In genomic region chr1:1960480-1961196, GRCh38 we compare ENCODE assay signal across 2 cellular contexts.
TF ChIP-seq lines count a peak whose summit lies in the region.

No MANE protein-coding gene starts in this region.

TF ChIP-seq in HCT116, 20 proteins besides CTCF, POLR2A, EP300 and RAD21 (continued from another document):
- TF ChIP-seq SIN3A (IDR thresholded peaks at IDR 0.05; ENCODE audit: low read depth): no peak
- no peak for TF ChIP-seq CEBPB (IDR thresholded peaks at IDR 0.05; ENCODE audit: low read depth)
- TF ChIP-seq ZBTB33 (IDR thresholded peaks at IDR 0.05; ENCODE audit: extremely low read depth, insufficient replicate concordance, low read length): no peak
- TF ChIP-seq SRF (IDR thresholded peaks at IDR 0.05; ENCODE audit: low read depth): no peak
- TF ChIP-seq YY1 (IDR thresholded peaks at IDR 0.05; ENCODE audit: extremely low read depth, insufficient replicate concordance, low read depth, low read length): no peak
- TF ChIP-seq ATF3 (IDR thresholded peaks at IDR 0.05): no peak
- no peak for TF ChIP-seq EGR1 (IDR thresholded peaks at IDR 0.05; ENCODE audit: low read depth)
- TF ChIP-seq CBX3 (IDR thresholded peaks at IDR 0.05; ENCODE audit: low read depth): no peak
- TF ChIP-seq ZNF274 (IDR thresholded peaks at IDR 0.05; ENCODE audit: low read depth, low read length): no peak
- TF ChIP-seq TCF7L2 (IDR thresholded peaks at IDR 0.05; ENCODE audit: borderline replicate concordance, extremely low read depth, insufficient read depth, insufficient read length): no peak
- TF ChIP-seq ZFX (IDR thresholded peaks at IDR 0.05): no peak
- TF ChIP-seq POLR2AphosphoS5 (IDR thresholded peaks at IDR 0.05; ENCODE audit: low read depth, low read length): no peak
- no peak for TF ChIP-seq EZH2 (IDR thresholded peaks at IDR 0.05)
- TF ChIP-seq MAX (IDR thresholded peaks at IDR 0.05): no peak
- TF ChIP-seq EZH2phosphoT487 (IDR thresholded peaks at IDR 0.05; ENCODE audit: borderline replicate concordance): no peak
- TF ChIP-seq ELF1 (IDR thresholded peaks at IDR 0.05; ENCODE audit: borderline replicate concordance, low read depth): no peak
- TF ChIP-seq JUND (IDR thresholded peaks at IDR 0.05): no peak

TF ChIP-seq in WTC11, 78 proteins besides CTCF, POLR2A, EP300 and RAD21 (continued from another document):
- no peak for TF ChIP-seq PRDM15 (CRISPR knock-in tag; IDR thresholded peaks at IDR 0.05)
- no peak for TF ChIP-seq E2F4 (CRISPR knock-in tag; IDR thresholded peaks at IDR 0.05; ENCODE audit: borderline replicate concordance, low read depth)
- TF ChIP-seq CREM (CRISPR knock-in tag; IDR thresholded peaks at IDR 0.05): no peak
